27 cellular contexts compared by ENCODE assay signal in the genomic region with DNA sequence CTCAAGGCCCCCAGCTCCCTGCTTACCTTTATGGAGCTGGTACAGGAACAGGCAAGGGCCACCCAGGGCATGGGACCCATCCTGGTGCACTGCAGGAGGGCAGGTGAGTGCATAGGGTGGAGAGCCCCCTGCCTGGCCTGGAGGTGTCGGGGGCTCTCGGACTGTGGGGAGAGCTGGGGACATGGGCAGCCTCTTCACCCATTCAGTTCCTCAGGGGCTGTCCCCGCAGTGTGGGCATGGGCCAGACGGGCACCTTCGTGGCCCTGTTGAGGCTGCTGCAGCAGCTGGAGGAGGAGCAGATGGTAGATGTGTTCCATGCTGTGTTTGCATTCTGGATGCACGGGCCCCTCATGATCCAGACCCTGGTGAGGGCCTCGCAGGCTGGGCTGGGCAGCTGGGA. TPM values are rescaled to one million over a fixed set of nuclear protein-coding genes. Genes with fewer than 3 reads are reported as not detected.
"Had no signal": no experiment of that assay in that cellular context is flagged by ENCODE, and none has a peak within 500 bp of the region (broad histone marks: within the 10 kb centered on the region; RNA-seq: fewer than 3 reads in every experiment).

No MANE protein-coding gene starts in this region.

- H3K27ac Mint-ChIP-seq: IgD-negative memory B cell had no signal

- H3K36me3 Mint-ChIP-seq: IgD-negative memory B cell had no signal

- FAIRE-seq: HTR-8/SVneo had no signal

- DNase-seq: KBM-7, MV-4-11, NCI-H1048, NCI-H1105, NCI-H1417, NCI-H1436 treated with DMSO at 0.1 percent for 48 hours, NCI-H187, NCI-H2029 treated with DMSO at 0.1 percent for 48 hours, NCI-H226, NCI-H446, NCI-H510A, NCI-H526 treated with DMSO at 0.1 percent for 48 hours, NCI-H774, PC-9, Right ventricle myocardium superior, SIG-M5 had no signal

- H3K4me1 Mint-ChIP-seq: IgD-negative memory B cell had no signal

- H3K9me3 ChIP-seq: Peyer's patch, SJSA1 had no signal

- H3K9me3 Mint-ChIP-seq: IgD-negative memory B cell had no signal

- H3K27me3 ChIP-seq: Peyer's patch, SJSA1 had no signal

- H3K4me3 Mint-ChIP-seq: IgD-negative memory B cell had no signal

- H3K4me1 ChIP-seq: Peyer's patch, SJSA1 had no signal

- H3K27ac ChIP-seq: HL-60, PC-9, SJSA1, SK-N-MC had no signal

- H3K4me2 ChIP-seq: PC-9 had no signal

- H2AFZ ChIP-seq: PC-9 had no signal

- H3K4me3 ChIP-seq: PC-9, Peyer's patch, SJSA1, SK-N-MC had no signal

- H3K36me3 ChIP-seq: Peyer's patch, SJSA1 had no signal

RNA-seq across cellular contexts. Expression of a gene that starts 7.3 kb away (rescaled TPM):
- total RNA-seq: LHCN-M2; OCI-LY7; SJSA1; T-helper 1 cell treated with Interleukin-12 subunit alpha and Interleukin-12 subunit beta and Interleukin-4 antibody, amounts not matched to agents 30 ng/mL and 1 ng/mL, for 36 hours had no signal
- polyA plus RNA-seq: IgD-negative memory B cell had no signal

RNA-seq across cellular contexts. Expression of a gene that starts 25.9 kb away (rescaled TPM):
- total RNA-seq: LHCN-M2, MCF 10A, PC-9, RPMI7951, SJSA1 had no signal
